1 cellular context compared by ENCODE assay signal in genomic region chr10:79707017-79707416, GRCh38. TPM values are rescaled to one million over a fixed set of nuclear protein-coding genes. Genes with fewer than 3 reads are reported as not detected.
"Had no signal": no experiment of that assay in that cellular context is flagged by ENCODE, and none has a peak within 500 bp of the region (broad histone marks: within the 10 kb centered on the region; RNA-seq: fewer than 3 reads in every experiment).

No MANE protein-coding gene starts in this region.

RNA-seq across cellular contexts. Expression of gene NUTM2B, which starts 4.0 kb away (rescaled TPM):
- polyA plus RNA-seq: smooth muscle cell had no signal
